Comparison of ENCODE assay signal across 10 cellular contexts in the genomic region with DNA sequence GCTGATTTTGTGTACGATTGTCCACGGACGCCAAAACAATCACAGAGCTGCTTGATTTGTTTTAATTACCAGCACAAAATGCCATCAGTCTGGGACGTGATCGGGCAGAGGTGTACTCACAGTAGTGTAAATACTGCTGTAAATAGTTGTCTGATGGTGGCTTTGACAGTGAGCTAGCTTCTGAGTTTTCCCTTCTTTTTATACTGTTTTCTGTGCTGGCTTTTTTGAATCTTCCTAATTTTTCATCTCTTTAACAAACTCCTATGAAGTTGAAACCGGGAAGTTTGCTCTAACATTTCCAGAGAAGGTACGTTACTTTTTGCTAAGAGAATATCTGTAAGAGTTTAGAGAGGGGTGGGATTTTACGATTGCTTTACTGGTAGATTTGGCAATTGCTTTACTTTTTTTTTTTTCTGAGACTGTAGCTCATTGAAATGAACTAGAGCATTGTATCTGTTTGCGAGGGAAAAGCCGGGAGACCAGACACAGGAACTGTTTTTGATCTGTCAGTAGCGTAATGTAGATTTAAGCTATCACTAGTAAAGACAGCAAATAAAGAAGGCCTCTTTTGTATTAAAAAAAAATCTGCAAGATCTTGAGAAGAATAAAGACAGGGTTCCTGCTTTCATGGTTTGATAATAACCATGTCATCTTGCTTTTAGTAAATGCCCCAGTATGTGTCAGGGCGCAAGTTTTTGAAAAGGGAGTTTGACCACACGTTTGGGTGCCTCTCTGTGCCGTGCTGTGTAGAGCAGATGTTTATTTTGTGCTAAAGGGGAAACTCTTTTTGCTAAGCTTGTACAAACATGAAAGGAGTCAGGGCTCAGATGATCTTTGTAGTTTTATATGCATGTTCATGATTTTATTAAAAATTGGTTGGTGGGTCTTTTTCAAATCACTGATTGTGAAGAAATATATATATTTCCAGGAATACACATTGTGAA. TPM values are rescaled to one million over a fixed set of nuclear protein-coding genes. Genes with fewer than 3 reads are reported as not detected.
DNase-seq lines count a peak whose midpoint lies in the region; ATAC-seq and TF ChIP-seq lines count a peak whose summit lies in the region.
"Had no signal": no experiment of that assay in that cellular context is flagged by ENCODE, and none has a peak within 500 bp of the region (broad histone marks: within the 10 kb centered on the region; RNA-seq: fewer than 3 reads in every experiment).

No MANE protein-coding gene starts in this region.

- H2AFZ ChIP-seq in PC-3 (ENCODE audit: low read length) = no peak overlapping the region

- BruUV-seq in PC-3 (replicated peaks; lab: Mats Ljungman, UMichigan) = no TSS peak

- POLR2A ChIA-PET in HEK293 (lab: Yijun Ruan, JAX) (interaction anchor here (0.6 to 1.5 kb wide), 4 partner anchors 238 to 398 kb away, joined by 3 to 12 read pairs (median 4); no protein-coding TSS in a partner anchor), PC-3 (lab: Charles Lee; ENCODE audit: unreplicated experiment) (no interaction called here)

- CTCF ChIA-PET in HEK293 (lab: Yijun Ruan, JAX) (interaction anchor here (0.6 to 2.6 kb wide), 6 partner anchors 10 to 313 kb away, joined by 3 to 13 read pairs (median 3); no protein-coding TSS in a partner anchor), PC-3 (lab: Charles Lee) (no interaction called here)

- H3K27ac ChIP-seq in HEK293 (ENCODE audit: extremely low read depth, low read depth, low read length) (peak overlapping the region; percentile 90), right atrium auricular region (peak overlapping the region; percentile 16 to 36), skin epidermis (peak overlapping the region in 14 of 21 experiments; percentile 9 to 66 (median 52)), PC-3 (ENCODE audit: low read length) (no peak overlapping the region)

- no peaks in the 10 kb centered on the region for H4K20me1 ChIP-seq in PC-3 (ENCODE audit: low read length)

- ATAC-seq in GM21360 (IDR thresholded peaks at IDR 0.05; ENCODE audit: unreplicated experiment) (no peak), PC-3 (no peak)

- H3K36me3 ChIP-seq in HEK293 (ENCODE audit: control insufficient read depth in 2 of 2, insufficient read depth in 1 of 2, low read length in 2 of 2) (no peaks in the 10 kb centered on the region), right atrium auricular region (no peaks in the 10 kb centered on the region), PC-3 (ENCODE audit: low read depth, low read length) (no peaks in the 10 kb centered on the region)

- H3K4me3 ChIP-seq in HEK293 (ENCODE audit: low read depth, low read length) (peak overlapping the region; percentile 40), right atrium auricular region (peak overlapping the region; percentile 9 to 12), skin epidermis (peak overlapping the region in 3 of 7 experiments; percentile 0 to 15 (median 8)), PC-3 (ENCODE audit: low read length) (no peak overlapping the region)

- H3F3A ChIP-seq in PC-3 (ENCODE audit: low read length, unreplicated experiment) = no peaks in the 10 kb centered on the region

- H3K9ac ChIP-seq in PC-3 (ENCODE audit: low read length) = no peak overlapping the region

- DNase-seq in SW480 (ENCODE audit: low spot score) = peak; percentile 20
- DNase-seq in right atrium auricular region (ENCODE audit: low spot score) = no peak
- no peak for DNase-seq in RKO (ENCODE audit: low spot score)
- no peak for DNase-seq in PC-3
- DNase-seq in activated naive CD4-positive, alpha-beta T cell treated with anti-CD3 and anti-CD28 coated beads, Interleukin-2, amount 50 U/mL, for 16 hours = no peak
- DNase-seq: activated CD4-positive, alpha-beta T cell treated with anti-CD3 and anti-CD28 coated beads for 1 hour; posterior cingulate gyrus had no signal

- intact Hi-C loops in PC-3 (cut with micrococcal nuclease) = no loop called here

- no peaks in the 10 kb centered on the region for H3K9me2 ChIP-seq in PC-3 (replicated peaks; ENCODE audit: low read length)

- TF ChIP-seq CTCF in HEK293 (tag by site-specific recombination; IDR thresholded peaks at IDR 0.05) = no peak
- no peak for TF ChIP-seq CTCF in right atrium auricular region (IDR thresholded peaks at IDR 0.05)
- no peak for TF ChIP-seq CTCF in PC-3 (conservative IDR thresholded peaks at IDR 0.05; ENCODE audit: low read depth, low read length)

- H3K9me3 ChIP-seq in HEK293 (ENCODE audit: control insufficient read depth, insufficient read depth, low read depth, low read length) = no peaks in the 10 kb centered on the region
- no peaks in the 10 kb centered on the region for H3K9me3 ChIP-seq in right atrium auricular region
- no peaks in the 10 kb centered on the region for H3K9me3 ChIP-seq in PC-3 (ENCODE audit: low read length)

- H3K79me2 ChIP-seq in PC-3 (ENCODE audit: low read length) = no peaks in the 10 kb centered on the region

- no peaks in the 10 kb centered on the region for H3K27me3 ChIP-seq in right atrium auricular region
- peaks cover 93% of the 10 kb centered on the region for H3K27me3 ChIP-seq in PC-3 (ENCODE audit: low read length)

- H3K4me1 ChIP-seq in HEK293 (ENCODE audit: control insufficient read depth, insufficient read depth, low read length) = peaks cover 33% of the 10 kb centered on the region
- H3K4me1 ChIP-seq in right atrium auricular region = no peaks in the 10 kb centered on the region
- H3K4me1 ChIP-seq in PC-3 (ENCODE audit: insufficient read depth, low read length) = no peaks in the 10 kb centered on the region

- no peak overlapping the region for H3K4me2 ChIP-seq in PC-3 (ENCODE audit: low read length)

TF ChIP-seq in HEK293, 187 proteins besides CTCF, POLR2A, EP300 and RAD21:
- TF ChIP-seq, protein P1, sequence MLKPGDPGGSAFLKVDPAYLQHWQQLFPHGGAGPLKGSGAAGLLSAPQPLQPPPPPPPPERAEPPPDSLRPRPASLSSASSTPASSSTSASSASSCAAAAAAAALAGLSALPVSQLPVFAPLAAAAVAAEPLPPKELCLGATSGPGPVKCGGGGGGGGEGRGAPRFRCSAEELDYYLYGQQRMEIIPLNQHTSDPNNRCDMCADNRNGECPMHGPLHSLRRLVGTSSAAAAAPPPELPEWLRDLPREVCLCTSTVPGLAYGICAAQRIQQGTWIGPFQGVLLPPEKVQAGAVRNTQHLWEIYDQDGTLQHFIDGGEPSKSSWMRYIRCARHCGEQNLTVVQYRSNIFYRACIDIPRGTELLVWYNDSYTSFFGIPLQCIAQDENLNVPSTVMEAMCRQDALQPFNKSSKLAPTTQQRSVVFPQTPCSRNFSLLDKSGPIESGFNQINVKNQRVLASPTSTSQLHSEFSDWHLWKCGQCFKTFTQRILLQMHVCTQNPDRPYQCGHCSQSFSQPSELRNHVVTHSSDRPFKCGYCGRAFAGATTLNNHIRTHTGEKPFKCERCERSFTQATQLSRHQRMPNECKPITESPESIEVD (tag by site-specific recombination; IDR thresholded peaks at IDR 0.05) = peak; percentile 71
- TF ChIP-seq ZFP3 (tag by site-specific recombination; IDR thresholded peaks at IDR 0.05; ENCODE audit: low read depth) (0 out of 2 replicates have a peak, but pooled peaks have one; percentile 38), GFI1B (tag by site-specific recombination; IDR thresholded peaks at IDR 0.05) (0 out of 2 replicates have a peak, but pooled peaks have one; percentile 1), ZNF362 (tag by site-specific recombination; IDR thresholded peaks at IDR 0.05) (0 out of 2 replicates have a peak, but pooled peaks have one; percentile 36), ZNF2 (tag by site-specific recombination; IDR thresholded peaks at IDR 0.05) (0 out of 2 replicates have a peak, but pooled peaks have one; percentile 9), ZNF660 (tag by site-specific recombination; IDR thresholded peaks at IDR 0.05) (peak; percentile 4; the same call in 1 of the 2 replicates), ZNF140 (tag by site-specific recombination; IDR thresholded peaks at IDR 0.05) (no peak), KLF16 (tag by site-specific recombination; IDR thresholded peaks at IDR 0.05) (no peak)

RNA-seq across cellular contexts. Expression of gene FOXP2, which starts 0.7 kb away (rescaled TPM):
- 1 to 10 TPM; 2.0 to 3.8 TPM for total RNA-seq in right atrium auricular region
- total RNA-seq in PC-3 (2014; rRNA removed) = not detected in 2 replicates
